Comparison of ENCODE assay signal across 16 cellular contexts in genomic region chr21:14620152-14620551, GRCh38.
DNase-seq lines count a peak whose midpoint lies in the region; ATAC-seq, FAIRE-seq and TF ChIP-seq lines count a peak whose summit lies in the region.
"Had no signal": no experiment of that assay in that cellular context is flagged by ENCODE, and none has a peak within 500 bp of the region (broad histone marks: within the 10 kb centered on the region; RNA-seq: fewer than 3 reads in every experiment).

No MANE protein-coding gene starts in this region.

- peak; percentile 21 for FAIRE-seq in GM18507 (lab: Jason Lieb, UNC)
- FAIRE-seq: H54 had no signal

- peaks cover 15 to 40% (median 31%) of the 10 kb centered on the region in 7 donors for H3K9me3 Mint-ChIP-seq in CD14-positive monocyte
- H3K9me3 Mint-ChIP-seq in activated naive CD8-positive, alpha-beta T cell treated with anti-CD3 and anti-CD28 coated beads, Interleukin-2, amount 10 ng/mL, durations not matched to agents 7 days and 5 days: peaks cover 24% of the 10 kb centered on the region
- peaks cover 31% of the 10 kb centered on the region for H3K9me3 Mint-ChIP-seq in osteocyte (ENCODE audit: unreplicated experiment)

- no peak for ATAC-seq in activated naive CD8-positive, alpha-beta T cell treated with anti-CD3 and anti-CD28 coated beads, Interleukin-2, amount 10 ng/mL, durations not matched to agents 7 days and 5 days (ENCODE audit: low read depth)
- no peak for ATAC-seq in GM19397 (IDR thresholded peaks at IDR 0.05; ENCODE audit: unreplicated experiment)
- no peak for ATAC-seq in HG03571 (IDR thresholded peaks at IDR 0.05; ENCODE audit: unreplicated experiment)
- ATAC-seq: esophagus mucosa, heart left ventricle had no signal

- H3K4me3 Mint-ChIP-seq in CD14-positive monocyte (no peak overlapping the region), osteocyte (ENCODE audit: unreplicated experiment) (no peak overlapping the region)
- H3K4me3 Mint-ChIP-seq in activated naive CD8-positive, alpha-beta T cell treated with anti-CD3 and anti-CD28 coated beads, Interleukin-2, amount 10 ng/mL, durations not matched to agents 7 days and 5 days: no peak overlapping the region

- DNase-seq in CD14-positive monocyte (ENCODE audit: low spot score) (no peak), GM18507 (ENCODE audit: extremely low spot score, insufficient read length, low read depth) (no peak), NAMALWA (ENCODE audit: low spot score) (peak; percentile 30), osteocyte (ENCODE audit: extremely low spot score, unreplicated experiment) (no peak), RPMI8226 (no peak)
- no peak for DNase-seq in activated naive CD8-positive, alpha-beta T cell treated with anti-CD3 and anti-CD28 coated beads, Interleukin-2, amount 10 ng/mL, durations not matched to agents 7 days and 5 days
- DNase-seq: activated CD8-positive, alpha-beta memory T cell treated with anti-CD3 and anti-CD28 coated beads for 24 hours; DMS79; heart left ventricle; NCI-H1417; NCI-H446; T-helper 9 cell had no signal

- intact Hi-C loops in CD14-positive monocyte (cut with micrococcal nuclease): no loop called here

- H3K27me3 Mint-ChIP-seq in CD14-positive monocyte (ENCODE audit: low read depth in 3 of 3) (no peaks in the 10 kb centered on the region), osteocyte (ENCODE audit: unreplicated experiment) (no peaks in the 10 kb centered on the region)
- H3K27me3 Mint-ChIP-seq in activated naive CD8-positive, alpha-beta T cell treated with anti-CD3 and anti-CD28 coated beads, Interleukin-2, amount 10 ng/mL, durations not matched to agents 7 days and 5 days: no peaks in the 10 kb centered on the region

- POLR2A ChIA-PET in activated naive CD8-positive, alpha-beta T cell treated with anti-CD3 and anti-CD28 coated beads, Interleukin-2, amount 10 ng/mL, durations not matched to agents 7 days and 5 days (lab: Charles Lee): no interaction called here

- H3K36me3 Mint-ChIP-seq in CD14-positive monocyte (peaks cover 4 to 10% of the 10 kb centered on the region in 2 donors), osteocyte (ENCODE audit: unreplicated experiment) (no peaks in the 10 kb centered on the region)
- H3K36me3 Mint-ChIP-seq in activated naive CD8-positive, alpha-beta T cell treated with anti-CD3 and anti-CD28 coated beads, Interleukin-2, amount 10 ng/mL, durations not matched to agents 7 days and 5 days: peaks cover 37% of the 10 kb centered on the region

- peak overlapping the region in 4 of 7 donors; percentile 15 to 81 (median 58) for H3K27ac Mint-ChIP-seq in CD14-positive monocyte
- peak overlapping the region; percentile 33 for H3K27ac Mint-ChIP-seq in activated naive CD8-positive, alpha-beta T cell treated with anti-CD3 and anti-CD28 coated beads, Interleukin-2, amount 10 ng/mL, durations not matched to agents 7 days and 5 days
- H3K27ac Mint-ChIP-seq in osteocyte (ENCODE audit: unreplicated experiment): no peak overlapping the region

- TF ChIP-seq CTCF in CD14-positive monocyte (IDR thresholded peaks at IDR 0.05): no peak
- TF ChIP-seq CTCF in osteocyte (IDR thresholded peaks at IDR 0.05): no peak

- peaks cover 8% of the 10 kb centered on the region for H3K4me1 Mint-ChIP-seq in CD14-positive monocyte
- H3K4me1 Mint-ChIP-seq in activated naive CD8-positive, alpha-beta T cell treated with anti-CD3 and anti-CD28 coated beads, Interleukin-2, amount 10 ng/mL, durations not matched to agents 7 days and 5 days: peaks cover 11% of the 10 kb centered on the region
- no peaks in the 10 kb centered on the region for H3K4me1 Mint-ChIP-seq in osteocyte (ENCODE audit: unreplicated experiment)
